In genomic region chr17:45410144-45411091, GRCh38 we compare ENCODE assay signal across 8 cellular contexts. TPM values are rescaled to one million over a fixed set of nuclear protein-coding genes. Genes with fewer than 3 reads are reported as not detected.
DNase-seq lines count a peak whose midpoint lies in the region; ATAC-seq and TF ChIP-seq lines count a peak whose summit lies in the region.

No MANE protein-coding gene starts in this region.

- POLR2A ChIA-PET in CD4-positive, alpha-beta memory T cell (lab: Charles Lee; ENCODE audit: partially characterized antibody) = interaction anchor here (0.6 to 2.8 kb wide), 11 partner anchors 16 to 511 kb away, joined by 3 to 29 read pairs (median 4); partner anchors contain the start of genes EFTUD2, HEXIM1 and MAP3K14

- H3K4me2 ChIP-seq in MM.1S (ENCODE audit: low read depth, low read length) = peak overlapping the region; percentile 96

- intact Hi-C loops in CD4-positive, alpha-beta memory T cell (cut with micrococcal nuclease) = loop anchor here (2.0 kb wide), 1 partner anchor 18 kb away; no protein-coding TSS in a partner anchor

- peak; percentile 51 to 69 (median 60) for DNase-seq in CD4-positive, alpha-beta memory T cell
- peak; percentile 57 for DNase-seq in MM.1S
- DNase-seq in activated T-cell treated with anti-CD3 and anti-CD28 coated beads, Interleukin-2, amount 50 U/mL, for 1 hour = peak; percentile 63
- DNase-seq in immature natural killer cell = peak; percentile 60 to 62 (median 62)
- peak; percentile 78 for DNase-seq in stimulated activated CD8-positive, alpha-beta memory T cell treated with anti-CD3 and anti-CD28 coated beads, Interleukin-4, amount 100 ng/mL, for 48 hours
- no peak for DNase-seq in NCI-H1048 (lab: John Stamatoyannopoulos, UW)
- no peak for DNase-seq in COR-L47 (lab: John Stamatoyannopoulos, UW)

- H4K20me1 ChIP-seq in MM.1S (ENCODE audit: insufficient read depth, low read length) = no peaks in the 10 kb centered on the region

- peaks cover 36 to 63% (median 42%) of the 10 kb centered on the region in 4 donors for H3K4me1 Mint-ChIP-seq in CD4-positive, alpha-beta memory T cell
- H3K4me1 Mint-ChIP-seq in immature natural killer cell = peaks cover 76 to 81% of the 10 kb centered on the region in 2 donors

- TF ChIP-seq CTCF in MM.1S (IDR thresholded peaks at IDR 0.05; ENCODE audit: low read length) = no peak

- peak overlapping the region; percentile 94 to 100 (median 99) for H3K27ac Mint-ChIP-seq in CD4-positive, alpha-beta memory T cell
- peak overlapping the region; percentile 97 to 100 (median 98) for H3K27ac Mint-ChIP-seq in immature natural killer cell

- H3K79me2 ChIP-seq in MM.1S (ENCODE audit: low read length) = peaks cover 81% of the 10 kb centered on the region

- ATAC-seq in GM21526 (IDR thresholded peaks at IDR 0.05; ENCODE audit: low FRiP score, unreplicated experiment) = no peak

- peak overlapping the region; percentile 99 to 100 (median 99) for H3K4me3 Mint-ChIP-seq in CD4-positive, alpha-beta memory T cell
- H3K4me3 Mint-ChIP-seq in immature natural killer cell = peak overlapping the region; percentile 99 to 100 (median 100)

- H3K4me3 ChIP-seq in CD4-positive, alpha-beta memory T cell (ENCODE audit: low read length in 2 of 2) = peak overlapping the region; percentile 97 to 98
- peak overlapping the region; percentile 97 for H3K4me3 ChIP-seq in MM.1S (ENCODE audit: low read length)

- H3K4me1 ChIP-seq in CD4-positive, alpha-beta memory T cell (ENCODE audit: insufficient read depth, low read length) = peaks cover 52% of the 10 kb centered on the region
- H3K4me1 ChIP-seq in MM.1S (ENCODE audit: low read length) = peaks cover 32% of the 10 kb centered on the region

- no peaks in the 10 kb centered on the region for H3K9me2 ChIP-seq in MM.1S (replicated peaks; ENCODE audit: insufficient read depth, low read length)

- H3K27me3 Mint-ChIP-seq in CD4-positive, alpha-beta memory T cell = no peaks in the 10 kb centered on the region
- H3K27me3 Mint-ChIP-seq in immature natural killer cell (ENCODE audit: low read depth in 3 of 3) = peaks cover 2 to 8% (median 3%) of the 10 kb centered on the region in 3 donors

- H3F3A ChIP-seq in MM.1S (ENCODE audit: insufficient read depth, low read length) = peaks cover 3% of the 10 kb centered on the region; the same call in 1 of the 2 replicates

- H3K9me3 Mint-ChIP-seq in CD4-positive, alpha-beta memory T cell = no peaks in the 10 kb centered on the region
- no peaks in the 10 kb centered on the region for H3K9me3 Mint-ChIP-seq in immature natural killer cell

- H3K36me3 ChIP-seq in CD4-positive, alpha-beta memory T cell (ENCODE audit: insufficient read depth, low read length) = no peaks in the 10 kb centered on the region
- H3K36me3 ChIP-seq in MM.1S (replicated peaks; ENCODE audit: insufficient read depth, low read length) = no peaks in the 10 kb centered on the region

- CTCF ChIA-PET in CD4-positive, alpha-beta memory T cell (lab: Charles Lee; ENCODE audit: partially characterized antibody) = interaction anchor here (1.0 to 3.4 kb wide), 5 partner anchors 15 to 275 kb away, joined by 3 to 10 read pairs (median 4); partner anchors contain the start of gene ACBD4

- H3K9ac ChIP-seq in MM.1S (ENCODE audit: low read length) = peak overlapping the region; percentile 83

- H3K9me3 ChIP-seq in CD4-positive, alpha-beta memory T cell (ENCODE audit: control insufficient read depth in 1 of 2, low read length in 2 of 2) = no peaks in the 10 kb centered on the region
- H3K9me3 ChIP-seq in MM.1S (replicated peaks; ENCODE audit: insufficient read depth, low read length) = no peaks in the 10 kb centered on the region

- no peaks in the 10 kb centered on the region for H3K27me3 ChIP-seq in CD4-positive, alpha-beta memory T cell (ENCODE audit: insufficient read depth, low read length)
- H3K27me3 ChIP-seq in MM.1S (replicated peaks; ENCODE audit: insufficient read depth, low read length) = no peaks in the 10 kb centered on the region

- peaks cover 4 to 37% of the 10 kb centered on the region in 2 donors for H3K36me3 Mint-ChIP-seq in CD4-positive, alpha-beta memory T cell
- H3K36me3 Mint-ChIP-seq in immature natural killer cell = peaks cover 3 to 13% (median 13%) of the 10 kb centered on the region in 3 donors

- H2AFZ ChIP-seq in MM.1S (ENCODE audit: low read length) = peak overlapping the region; percentile 89

- peak overlapping the region; percentile 91 for H3K27ac ChIP-seq in CD4-positive, alpha-beta memory T cell (ENCODE audit: low read depth, low read length)
- peak overlapping the region; percentile 49; the same call in 1 of the 2 replicates for H3K27ac ChIP-seq in MM.1S (ENCODE audit: low read length)

RNA-seq across cellular contexts. Expression of gene ARHGAP27, which starts 22.3 kb away (rescaled TPM):
- total RNA-seq in CD4-positive, alpha-beta memory T cell = 100 to 1,000 TPM; 108 to 113 TPM
- 10 to 100 TPM; 23.0 to 30.6 TPM for polyA plus RNA-seq in CD4-positive, alpha-beta memory T cell
- 10 to 100 TPM; 23.5 to 64.9 (median 27.8) TPM for polyA plus RNA-seq in immature natural killer cell

Comparison
In these comparisons a context has a peak if more than half of its experiments do, and no peak if none do; other contexts are left out.
1. DNase-seq: peak in CD4-positive, alpha-beta memory T cell (5 of 5), MM.1S (single experiment), activated T-cell treated with anti-CD3 and anti-CD28 coated beads, Interleukin-2, amount 50 U/mL, for 1 hour (single experiment), immature natural killer cell (3 of 3) and stimulated activated CD8-positive, alpha-beta memory T cell treated with anti-CD3 and anti-CD28 coated beads, Interleukin-4, amount 100 ng/mL, for 48 hours (single experiment); none in NCI-H1048 (single experiment) and COR-L47 (single experiment).